In the genomic region with DNA sequence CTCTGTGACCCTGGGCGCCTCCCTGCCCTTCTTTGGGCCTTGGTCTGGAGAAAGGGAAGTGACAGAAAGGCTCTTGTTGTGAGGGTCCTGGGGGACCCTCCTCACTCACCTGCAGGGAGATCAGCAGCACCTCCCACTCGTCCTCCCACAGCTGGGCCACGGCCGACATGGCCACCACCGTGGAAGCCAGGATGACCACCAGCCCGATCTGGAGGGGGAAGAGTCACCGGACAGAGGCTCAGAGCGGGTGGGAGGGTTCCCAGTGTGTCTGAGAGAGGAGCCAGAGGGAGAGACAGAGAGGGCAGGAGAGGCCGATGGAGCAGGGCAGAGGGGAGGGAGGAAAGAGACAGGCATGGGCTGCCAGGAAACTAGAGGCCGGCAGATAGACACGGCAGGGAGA, we compare ENCODE assay signal across 20 cellular contexts. TPM values are rescaled to one million over a fixed set of nuclear protein-coding genes. Genes with fewer than 3 reads are reported as not detected.
"Had no signal": no experiment of that assay in that cellular context is flagged by ENCODE, and none has a peak within 500 bp of the region (broad histone marks: within the 10 kb centered on the region; RNA-seq: fewer than 3 reads in every experiment).

No MANE protein-coding gene starts in this region.

- DNase-seq: IMR-90, Karpas-422, KG1, MG63, NCI-H1092, NCI-H1105 treated with DMSO at 0.1 percent for 48 hours, NCI-H1417 treated with DMSO at 0.1 percent for 48 hours, NCI-H146, NCI-H1694 treated with DMSO at 0.1 percent for 48 hours, NCI-H1930, NCI-H2081, NCI-H2107, NCI-H2227 treated with DMSO at 0.1 percent for 48 hours, NCI-H524, NCI-H69, NCI-H774, RPMI8226, SHP77 treated with DMSO at 0.1 percent for 48 hours, SJCRH30 had no signal

- ATAC-seq: SK-N-SH treated with all-trans-retinoic acid at 6 μM for 48 hours had no signal

RNA-seq across cellular contexts. Expression of gene KLHL35, which starts 16.8 kb away (rescaled TPM):
- total RNA-seq: SJCRH30 had no signal
